In the genomic region with DNA sequence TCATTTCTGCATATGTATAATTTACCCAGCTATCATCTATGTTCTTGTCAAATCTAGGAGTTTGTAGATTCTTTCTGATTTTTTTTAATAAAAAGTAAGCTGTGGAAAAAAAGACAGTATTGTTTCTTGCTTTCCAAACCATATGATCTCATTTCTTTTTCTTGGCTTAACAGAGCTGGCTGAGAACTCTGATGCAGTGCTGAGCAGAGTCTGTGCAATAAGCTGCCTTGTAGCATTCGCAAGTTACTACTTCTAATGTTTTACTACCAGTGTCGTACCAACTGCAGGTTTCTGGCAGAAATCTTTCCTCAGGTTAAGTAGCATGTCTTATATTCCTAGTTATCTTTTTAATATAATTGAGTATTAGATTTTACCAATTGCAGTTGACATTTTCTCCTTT, we compare ENCODE assay signal across 24 cellular contexts. TPM values are rescaled to one million over a fixed set of nuclear protein-coding genes. Genes with fewer than 3 reads are reported as not detected.
A peak's percentile ranks its signal among the peaks of the same experiment; 100 is the strongest.
DNase-seq lines count a peak whose midpoint lies in the region; ATAC-seq and TF ChIP-seq lines count a peak whose summit lies in the region.
"Had no signal": no experiment of that assay in that cellular context is flagged by ENCODE, and none has a peak within 500 bp of the region (broad histone marks: within the 10 kb centered on the region; RNA-seq: fewer than 3 reads in every experiment).

No MANE protein-coding gene starts in this region.

- H3K27ac Mint-ChIP-seq in activated CD8-positive, alpha-beta T cell treated with anti-CD3 and anti-CD28 coated beads, Interleukin-2, amount 10 ng/mL, durations not matched to agents 7 days and 5 days: no peak overlapping the region
- H3K27ac Mint-ChIP-seq: activated B cell treated with CpG ODN at 0.5 μM for 24 hours; dendritic cell treated with granulocyte-macrophage colony-stimulating factor and Interleukin-4, amounts not matched to agents 40 ng/mL and 50 ng/mL, for 4 days had no signal

- peaks cover 5% of the 10 kb centered on the region; the same call in 1 of the 2 replicates for H3K36me3 ChIP-seq in KOPT-K1 (ENCODE audit: insufficient read depth, low read length)

- H3K4me1 Mint-ChIP-seq in activated CD8-positive, alpha-beta T cell treated with anti-CD3 and anti-CD28 coated beads, Interleukin-2, amount 10 ng/mL, durations not matched to agents 7 days and 5 days (ENCODE audit: low read depth): peaks cover 56% of the 10 kb centered on the region

- H3K27ac ChIP-seq in KOPT-K1 (ENCODE audit: low read depth, low read length, poor library complexity, severe bottlenecking): peak overlapping the region; percentile 37
- H3K27ac ChIP-seq in coronary artery: peak overlapping the region; percentile 21 to 34

- H3K9me3 Mint-ChIP-seq in activated CD8-positive, alpha-beta T cell treated with anti-CD3 and anti-CD28 coated beads, Interleukin-2, amount 10 ng/mL, durations not matched to agents 7 days and 5 days (ENCODE audit: insufficient read depth): no peaks in the 10 kb centered on the region
- H3K9me3 Mint-ChIP-seq: activated B cell treated with CpG ODN at 0.5 μM for 24 hours; activated T-helper 1 cell treated with anti-CD3 and anti-CD28 coated beads, Interleukin-12 subunit alpha, Interleukin-12 subunit beta, Interleukin-2, Interleukin-4 antibody, amounts not matched to agents 30 ng/mL and 10 ng/mL and 1 ng/mL, durations not matched to agents 14 hours and 24 hours and 36 hours; dendritic cell treated with granulocyte-macrophage colony-stimulating factor and Interleukin-4, amounts not matched to agents 40 ng/mL and 50 ng/mL, for 4 days had no signal

- intact Hi-C loops in left ventricle myocardium superior (cut with micrococcal nuclease): no loop called here

- POLR2A ChIA-PET in activated CD8-positive, alpha-beta T cell treated with anti-CD3 and anti-CD28 coated beads, Interleukin-2, amount 10 ng/mL, durations not matched to agents 7 days and 5 days (lab: Charles Lee): interaction anchor here (0.7 to 1.4 kb wide), 3 partner anchors 10 to 303 kb away, joined by 3 to 4 read pairs (median 3); partner anchors contain the start of gene RRBP1

- no peaks in the 10 kb centered on the region for H3K9me3 ChIP-seq in KOPT-K1 (ENCODE audit: insufficient read depth, low read length, poor library complexity, severe bottlenecking)
- H3K9me3 ChIP-seq: adrenal gland, MG63 had no signal

- CTCF ChIA-PET in activated CD8-positive, alpha-beta T cell treated with anti-CD3 and anti-CD28 coated beads, Interleukin-2, amount 10 ng/mL, durations not matched to agents 7 days and 5 days (lab: Charles Lee): interaction anchor here (0.6 to 6.1 kb wide), 7 partner anchors 10 to 162 kb away, joined by 3 to 39 read pairs (median 8); partner anchors contain the start of gene RRBP1

- H3K4me3 ChIP-seq in coronary artery: no peak overlapping the region
- H3K4me3 ChIP-seq: adrenal gland, MG63 had no signal

- H3K36me3 Mint-ChIP-seq in activated CD8-positive, alpha-beta T cell treated with anti-CD3 and anti-CD28 coated beads, Interleukin-2, amount 10 ng/mL, durations not matched to agents 7 days and 5 days (ENCODE audit: low read depth): peaks cover 26% of the 10 kb centered on the region

- ATAC-seq in left ventricle myocardium superior: peak; percentile 62
- no peak for ATAC-seq in activated CD8-positive, alpha-beta T cell treated with anti-CD3 and anti-CD28 coated beads, Interleukin-2, amount 10 ng/mL, durations not matched to agents 7 days and 5 days
- no peak for ATAC-seq in GM19395 (IDR thresholded peaks at IDR 0.05; ENCODE audit: unreplicated experiment)

- TF ChIP-seq CTCF in coronary artery (IDR thresholded peaks at IDR 0.05): no peak

- peak; percentile 63 for DNase-seq in coronary artery (ENCODE audit: low spot score)
- DNase-seq in left ventricle myocardium superior: no peak
- DNase-seq in superior temporal gyrus (ENCODE audit: extremely low spot score): peak; percentile 58
- no peak for DNase-seq in activated CD8-positive, alpha-beta T cell treated with anti-CD3 and anti-CD28 coated beads, Interleukin-2, amount 10 ng/mL, durations not matched to agents 7 days and 5 days
- no peak for DNase-seq in NCI-H510A (lab: John Stamatoyannopoulos, UW)
- DNase-seq: activated B cell treated with CpG ODN at 0.5 μM for 24 hours; C1 segment of cervical spinal cord; DMS 273 treated with DMSO at 0.1 percent for 48 hours; erythroblast; hippocampal formation; MG63; NCI-H187 treated with DMSO at 0.1 percent for 48 hours; NCI-H446; stimulated activated CD4-positive, alpha-beta T cell treated with anti-CD3 and anti-CD28 coated beads, Interleukin-4, amount 100 ng/mL, for 24 hours had no signal

- H3K27me3 Mint-ChIP-seq in activated CD8-positive, alpha-beta T cell treated with anti-CD3 and anti-CD28 coated beads, Interleukin-2, amount 10 ng/mL, durations not matched to agents 7 days and 5 days (ENCODE audit: low read depth): no peaks in the 10 kb centered on the region
- H3K27me3 Mint-ChIP-seq: activated B cell treated with CpG ODN at 0.5 μM for 24 hours; dendritic cell treated with granulocyte-macrophage colony-stimulating factor and Interleukin-4, amounts not matched to agents 40 ng/mL and 50 ng/mL, for 4 days had no signal

- no peak overlapping the region for H3K4me3 Mint-ChIP-seq in activated CD8-positive, alpha-beta T cell treated with anti-CD3 and anti-CD28 coated beads, Interleukin-2, amount 10 ng/mL, durations not matched to agents 7 days and 5 days
- H3K4me3 Mint-ChIP-seq: activated B cell treated with CpG ODN at 0.5 μM for 24 hours; activated T-helper 1 cell treated with anti-CD3 and anti-CD28 coated beads, Interleukin-12 subunit alpha, Interleukin-12 subunit beta, Interleukin-2, Interleukin-4 antibody, amounts not matched to agents 30 ng/mL and 10 ng/mL and 1 ng/mL, durations not matched to agents 14 hours and 24 hours and 36 hours; dendritic cell treated with granulocyte-macrophage colony-stimulating factor and Interleukin-4, amounts not matched to agents 40 ng/mL and 50 ng/mL, for 4 days had no signal

RNA-seq across cellular contexts. Expression of gene RRBP1, which starts 15.6 kb away (rescaled TPM):
- 35.6 TPM for total RNA-seq in left ventricle myocardium superior
- total RNA-seq in activated CD8-positive, alpha-beta T cell treated with anti-CD3 and anti-CD28 coated beads, Interleukin-2, amount 10 ng/mL, durations not matched to agents 7 days and 5 days: 10 to 100 TPM; 64.3 to 66.7 TPM

RNA-seq across cellular contexts. Expression of gene BANF2, which starts 33.3 kb away (rescaled TPM):
- total RNA-seq in left ventricle myocardium superior: not detected
- total RNA-seq in activated CD8-positive, alpha-beta T cell treated with anti-CD3 and anti-CD28 coated beads, Interleukin-2, amount 10 ng/mL, durations not matched to agents 7 days and 5 days: not detected
- total RNA-seq: activated B cell treated with CpG ODN at 0.5 μM for 24 hours; activated CD8-positive, alpha-beta memory T cell treated with anti-CD3 and anti-CD28 coated beads for 36 hours; activated T-helper 1 cell treated with anti-CD3 and anti-CD28 coated beads, Interleukin-12 subunit alpha, Interleukin-12 subunit beta, Interleukin-2, Interleukin-4 antibody, amounts not matched to agents 30 ng/mL and 10 ng/mL and 1 ng/mL, durations not matched to agents 14 hours and 24 hours and 36 hours; adrenal gland; mucosa of gallbladder; omental fat pad; T-helper 1 cell treated with Interleukin-12 subunit alpha and Interleukin-12 subunit beta and Interleukin-4 antibody, amounts not matched to agents 30 ng/mL and 1 ng/mL, for 36 hours; temporal lobe had no signal

Comparison
In these comparisons a context has a peak if more than half of its experiments do, and no peak if none do; other contexts are left out.
1. DNase-seq: peak in coronary artery (single experiment) and superior temporal gyrus (single experiment); none in left ventricle myocardium superior (single experiment), activated CD8-positive, alpha-beta T cell treated with anti-CD3 and anti-CD28 coated beads, Interleukin-2, amount 10 ng/mL, durations not matched to agents 7 days and 5 days (single experiment) and NCI-H510A (single experiment).